ENCODE assay signal across 9 cellular contexts in genomic region chr11:118618115-118618990, GRCh38. TPM values are rescaled to one million over a fixed set of nuclear protein-coding genes. Genes with fewer than 3 reads are reported as not detected.
DNase-seq lines count a peak whose midpoint lies in the region; ATAC-seq lines count a peak whose summit lies in the region.
"Had no signal": no experiment of that assay in that cellular context is flagged by ENCODE, and none has a peak within 500 bp of the region (broad histone marks: within the 10 kb centered on the region; RNA-seq: fewer than 3 reads in every experiment).

No MANE protein-coding gene starts in this region.

- peaks cover 8% of the 10 kb centered on the region for H3K4me1 Mint-ChIP-seq in activated T-helper 2 cell treated with anti-CD3 and anti-CD28 coated beads, Interferon-gamma antibody, Interleukin-2, Interleukin-4, amounts not matched to agents 10 μg/mL and 5 μg/mL and 100 μg/mL, durations not matched to agents 14 hours and 24 hours and 36 hours (ENCODE audit: low read depth)

- no peaks in the 10 kb centered on the region for H3K9me3 Mint-ChIP-seq in activated T-helper 2 cell treated with anti-CD3 and anti-CD28 coated beads, Interferon-gamma antibody, Interleukin-2, Interleukin-4, amounts not matched to agents 10 μg/mL and 5 μg/mL and 100 μg/mL, durations not matched to agents 14 hours and 24 hours and 36 hours
- H3K9me3 Mint-ChIP-seq: T-helper 1 cell treated with Interleukin-12 subunit alpha and Interleukin-12 subunit beta and Interleukin-4 antibody, amounts not matched to agents 30 μg/mL and 1 μg/mL, for 36 hours had no signal

- DNase-seq in EL (peak; percentile 70), amygdala (lab: John Stamatoyannopoulos, UW) (peak in 53 of 56 donors; percentile 34 to 87 (median 71)), left cardiac atrium (peak; percentile 88), putamen (ENCODE audit: low spot score) (peak; percentile 91), LoVo (ENCODE audit: low spot score) (no peak), SIG-M5 treated with dmso at 0.1 percent for 504 hours (lab: John Stamatoyannopoulos, UW; ENCODE audit: unreplicated experiment) (no peak)
- no peak for DNase-seq in activated T-helper 2 cell treated with anti-CD3 and anti-CD28 coated beads, Interferon-gamma antibody, Interleukin-2, Interleukin-4, amounts not matched to agents 10 μg/mL and 5 μg/mL and 100 μg/mL, durations not matched to agents 14 hours and 24 hours and 36 hours (ENCODE audit: low spot score)

- no peak overlapping the region for H3K4me3 Mint-ChIP-seq in activated T-helper 2 cell treated with anti-CD3 and anti-CD28 coated beads, Interferon-gamma antibody, Interleukin-2, Interleukin-4, amounts not matched to agents 10 μg/mL and 5 μg/mL and 100 μg/mL, durations not matched to agents 14 hours and 24 hours and 36 hours (ENCODE audit: low read depth)
- H3K4me3 Mint-ChIP-seq: T-helper 1 cell treated with Interleukin-12 subunit alpha and Interleukin-12 subunit beta and Interleukin-4 antibody, amounts not matched to agents 30 μg/mL and 1 μg/mL, for 36 hours had no signal

- H3K27ac Mint-ChIP-seq in activated T-helper 2 cell treated with anti-CD3 and anti-CD28 coated beads, Interferon-gamma antibody, Interleukin-2, Interleukin-4, amounts not matched to agents 10 μg/mL and 5 μg/mL and 100 μg/mL, durations not matched to agents 14 hours and 24 hours and 36 hours: no peak overlapping the region
- H3K27ac Mint-ChIP-seq: T-helper 1 cell treated with Interleukin-12 subunit alpha and Interleukin-12 subunit beta and Interleukin-4 antibody, amounts not matched to agents 30 μg/mL and 1 μg/mL, for 36 hours had no signal

- H3K36me3 Mint-ChIP-seq in activated T-helper 2 cell treated with anti-CD3 and anti-CD28 coated beads, Interferon-gamma antibody, Interleukin-2, Interleukin-4, amounts not matched to agents 10 μg/mL and 5 μg/mL and 100 μg/mL, durations not matched to agents 14 hours and 24 hours and 36 hours (ENCODE audit: low read depth): no peaks in the 10 kb centered on the region

- intact Hi-C loops in left cardiac atrium (cut with DNase I): no loop called here
- intact Hi-C loops in activated T-helper 2 cell treated with anti-CD3 and anti-CD28 coated beads, Interferon-gamma antibody, Interleukin-2, Interleukin-4, amounts not matched to agents 10 μg/mL and 5 μg/mL and 100 μg/mL, durations not matched to agents 14 hours and 24 hours and 36 hours (cut with micrococcal nuclease): no loop called here

- ATAC-seq in left cardiac atrium (peak; percentile 7 to 28), GM21576 (IDR thresholded peaks at IDR 0.05; ENCODE audit: unreplicated experiment) (no peak)

- H3K27me3 Mint-ChIP-seq in activated T-helper 2 cell treated with anti-CD3 and anti-CD28 coated beads, Interferon-gamma antibody, Interleukin-2, Interleukin-4, amounts not matched to agents 10 μg/mL and 5 μg/mL and 100 μg/mL, durations not matched to agents 14 hours and 24 hours and 36 hours (ENCODE audit: low read depth): peaks cover 12% of the 10 kb centered on the region

RNA-seq across cellular contexts. Expression of gene PHLDB1, which starts 10.9 kb away (rescaled TPM):
- 100 to 1,000 TPM; 108 to 159 TPM for total RNA-seq in left cardiac atrium
- total RNA-seq in activated T-helper 2 cell treated with anti-CD3 and anti-CD28 coated beads, Interferon-gamma antibody, Interleukin-2, Interleukin-4, amounts not matched to agents 10 μg/mL and 5 μg/mL and 100 μg/mL, durations not matched to agents 14 hours and 24 hours and 36 hours: 2.1 and 2.2 TPM in 2 replicates

RNA-seq across cellular contexts. Expression of gene ARCN1, which starts 46.1 kb away (rescaled TPM):
- total RNA-seq in left cardiac atrium: 100 to 1,000 TPM in 1 of 2 donors, 10 to 100 TPM in 1; 98.2 to 129 TPM
- 132 and 133 TPM in 2 replicates for total RNA-seq in activated T-helper 2 cell treated with anti-CD3 and anti-CD28 coated beads, Interferon-gamma antibody, Interleukin-2, Interleukin-4, amounts not matched to agents 10 μg/mL and 5 μg/mL and 100 μg/mL, durations not matched to agents 14 hours and 24 hours and 36 hours

RNA-seq across cellular contexts. Expression of gene IFT46, which starts 52.6 kb away (rescaled TPM):
- 10 to 100 TPM; 13.4 to 18.8 TPM for total RNA-seq in left cardiac atrium
- 14.2 and 15.4 TPM in 2 replicates for total RNA-seq in activated T-helper 2 cell treated with anti-CD3 and anti-CD28 coated beads, Interferon-gamma antibody, Interleukin-2, Interleukin-4, amounts not matched to agents 10 μg/mL and 5 μg/mL and 100 μg/mL, durations not matched to agents 14 hours and 24 hours and 36 hours

Comparison
In these comparisons a context has a peak if more than half of its experiments do, and no peak if none do; other contexts are left out.
1. DNase-seq: peak in EL (single experiment), amygdala (53 of 56), left cardiac atrium (single experiment) and putamen (single experiment); none in LoVo (single experiment), SIG-M5 treated with dmso at 0.1 percent for 504 hours (single experiment) and activated T-helper 2 cell treated with anti-CD3 and anti-CD28 coated beads, Interferon-gamma antibody, Interleukin-2, Interleukin-4, amounts not matched to agents 10 μg/mL and 5 μg/mL and 100 μg/mL, durations not matched to agents 14 hours and 24 hours and 36 hours (single experiment).
2. RNA of gene PHLDB1, which starts 10.9 kb away (total RNA-seq): 108 to 159 TPM in left cardiac atrium; 2.1 to 2.2 TPM in activated T-helper 2 cell treated with anti-CD3 and anti-CD28 coated beads, Interferon-gamma antibody, Interleukin-2, Interleukin-4, amounts not matched to agents 10 μg/mL and 5 μg/mL and 100 μg/mL, durations not matched to agents 14 hours and 24 hours and 36 hours; every median in the first group is over 10 times any median in the second.